Comparison of ENCODE assay signal across 8 cellular contexts in genomic region chr10:87340307-87340860, GRCh38. TPM values are rescaled to one million over a fixed set of nuclear protein-coding genes. Genes with fewer than 3 reads are reported as not detected.
A peak's percentile ranks its signal among the peaks of the same experiment; 100 is the strongest.
DNase-seq lines count a peak whose midpoint lies in the region; ATAC-seq and TF ChIP-seq lines count a peak whose summit lies in the region.
"Not testable (repeated sequence)": the region's sequence is repeated elsewhere in the genome, so short reads cannot be mapped to it uniquely, and the experiment has no call there.

No MANE protein-coding gene starts in this region.

- POLR2A ChIA-PET in CD4-positive, alpha-beta T cell (lab: Charles Lee); HEK293 (lab: Yijun Ruan, JAX); MCF 10A (lab: Yijun Ruan, JAX): not testable (repeated sequence)

- BruUV-seq in MCF 10A (replicated peaks; lab: Mats Ljungman, UMichigan), result not testable (repeated sequence)

- not testable (repeated sequence) for H3K9me3 ChIP-seq in CD4-positive, alpha-beta T cell (ENCODE audit: control insufficient read depth, low read length); HEK293 (ENCODE audit: control insufficient read depth, insufficient read depth, low read depth, low read length)

- H3K27ac Mint-ChIP-seq in CD4-positive, alpha-beta T cell, result peak overlapping the region; percentile 27
- H3K27ac Mint-ChIP-seq in MCF 10A (ENCODE audit: low read depth, unreplicated experiment) (peak overlapping the region; percentile 65), natural killer cell (peak overlapping the region; percentile 25 to 86)
- H3K27ac Mint-ChIP-seq in stimulated activated naive CD8-positive, alpha-beta T cell treated with anti-CD3 and anti-CD28 coated beads, Interleukin-15, amount 100 ng/mL, for 72 hours, result peak overlapping the region in 1 of 2 donors; percentile 30

- H3K4me1 ChIP-seq in HEK293 (ENCODE audit: control insufficient read depth, insufficient read depth, low read length), result not testable (repeated sequence)

- H3K36me3 ChIP-seq in HEK293 (ENCODE audit: control insufficient read depth in 2 of 2, insufficient read depth in 1 of 2, low read length in 2 of 2), result not testable (repeated sequence)

- peak overlapping the region; percentile 69 for H3K4me3 Mint-ChIP-seq in CD4-positive, alpha-beta T cell
- H3K4me3 Mint-ChIP-seq in activated T-cell treated with anti-CD3 and anti-CD28 coated beads, Interleukin-2, amount 50 U/mL, for 4 hours, result peak overlapping the region; percentile 63
- H3K4me3 Mint-ChIP-seq in MCF 10A (ENCODE audit: unreplicated experiment), result peak overlapping the region; percentile 69
- H3K4me3 Mint-ChIP-seq in natural killer cell, result not testable (repeated sequence)
- peak overlapping the region; percentile 3 to 29 for H3K4me3 Mint-ChIP-seq in stimulated activated naive CD8-positive, alpha-beta T cell treated with anti-CD3 and anti-CD28 coated beads, Interleukin-15, amount 100 ng/mL, for 72 hours

- not testable (repeated sequence) for H3K36me3 Mint-ChIP-seq in CD4-positive, alpha-beta T cell (ENCODE audit: low read depth); activated T-cell treated with anti-CD3 and anti-CD28 coated beads, Interleukin-2, amount 50 U/mL, for 4 hours (ENCODE audit: insufficient read depth); natural killer cell
- H3K36me3 Mint-ChIP-seq in MCF 10A (ENCODE audit: insufficient read depth, unreplicated experiment), result peaks cover 17% of the 10 kb centered on the region

- not testable (repeated sequence) for H3K27me3 ChIP-seq in CD4-positive, alpha-beta T cell (ENCODE audit: control insufficient read depth, insufficient read depth, low read length)

- not testable (repeated sequence) for H3K27me3 Mint-ChIP-seq in CD4-positive, alpha-beta T cell; activated T-cell treated with anti-CD3 and anti-CD28 coated beads, Interleukin-2, amount 50 U/mL, for 4 hours (ENCODE audit: low read depth); MCF 10A (ENCODE audit: insufficient read depth, unreplicated experiment); natural killer cell (ENCODE audit: low read depth in 2 of 2); stimulated activated naive CD8-positive, alpha-beta T cell treated with anti-CD3 and anti-CD28 coated beads, Interleukin-15, amount 100 ng/mL, for 72 hours

- TF ChIP-seq CTCF in CD4-positive, alpha-beta T cell (IDR thresholded peaks at IDR 0.05); HEK293 (tag by site-specific recombination; IDR thresholded peaks at IDR 0.05); MCF 10A (IDR thresholded peaks at IDR 0.05; ENCODE audit: unreplicated experiment); natural killer cell (IDR thresholded peaks at IDR 0.05): not testable (repeated sequence)

- H3K4me3 ChIP-seq in HEK293 (ENCODE audit: low read depth, low read length), result not testable (repeated sequence)

- not testable (repeated sequence) for DNase-seq in CD4-positive, alpha-beta T cell; activated T-cell treated with anti-CD3 and anti-CD28 coated beads, Interleukin-2, amount 50 U/mL, for 4 hours; natural killer cell; stimulated activated naive CD8-positive, alpha-beta T cell treated with anti-CD3 and anti-CD28 coated beads, Interleukin-15, amount 100 ng/mL, for 72 hours
- DNase-seq in RKO (ENCODE audit: low spot score) (peak; percentile 55), MCF 10A (ENCODE audit: unreplicated experiment) (peak; percentile 8), fibroblast of peridontal ligament (ENCODE audit: extremely low read depth) (peak; percentile 25)

- not testable (repeated sequence) for ATAC-seq in CD4-positive, alpha-beta T cell (ENCODE audit: poor library complexity); activated T-cell treated with anti-CD3 and anti-CD28 coated beads, Interleukin-2, amount 50 U/mL, for 4 hours; natural killer cell; stimulated activated naive CD8-positive, alpha-beta T cell treated with anti-CD3 and anti-CD28 coated beads, Interleukin-15, amount 100 ng/mL, for 72 hours

- CTCF ChIA-PET in CD4-positive, alpha-beta T cell (lab: Charles Lee); HEK293 (lab: Yijun Ruan, JAX): not testable (repeated sequence)
- CTCF ChIA-PET in MCF 10A (lab: Yijun Ruan, JAX), result interaction anchor here (0.9 kb wide), 1 partner anchor 401 kb away, joined by 3 read pairs; no protein-coding TSS in a partner anchor

- H3K27ac ChIP-seq in CD4-positive, alpha-beta T cell (ENCODE audit: low read depth, low read length); HEK293 (ENCODE audit: extremely low read depth, low read depth, low read length): not testable (repeated sequence)

- intact Hi-C loops in CD4-positive, alpha-beta T cell (cut with DNase I, micrococcal nuclease); MCF 10A (cut with micrococcal nuclease); natural killer cell (cut with micrococcal nuclease): not testable (repeated sequence)

- H3K9me3 Mint-ChIP-seq in CD4-positive, alpha-beta T cell; activated T-cell treated with anti-CD3 and anti-CD28 coated beads, Interleukin-2, amount 50 U/mL, for 4 hours; MCF 10A (ENCODE audit: unreplicated experiment); natural killer cell; stimulated activated naive CD8-positive, alpha-beta T cell treated with anti-CD3 and anti-CD28 coated beads, Interleukin-15, amount 100 ng/mL, for 72 hours: not testable (repeated sequence)

- peaks cover 36% of the 10 kb centered on the region for H3K4me1 Mint-ChIP-seq in CD4-positive, alpha-beta T cell (ENCODE audit: low read depth)
- H3K4me1 Mint-ChIP-seq in activated T-cell treated with anti-CD3 and anti-CD28 coated beads, Interleukin-2, amount 50 U/mL, for 4 hours (ENCODE audit: low read depth), result peaks cover 20% of the 10 kb centered on the region
- H3K4me1 Mint-ChIP-seq in MCF 10A (ENCODE audit: insufficient read depth, unreplicated experiment), result peaks cover 28% of the 10 kb centered on the region
- H3K4me1 Mint-ChIP-seq in natural killer cell, result peaks cover 18 to 31% of the 10 kb centered on the region in 2 donors
- H3K4me1 Mint-ChIP-seq in stimulated activated naive CD8-positive, alpha-beta T cell treated with anti-CD3 and anti-CD28 coated beads, Interleukin-15, amount 100 ng/mL, for 72 hours, result peaks cover 24% of the 10 kb centered on the region

TF ChIP-seq in HEK293, 187 proteins besides CTCF, POLR2A, EP300 and RAD21 (continues in another document):
- TF ChIP-seq ZNF184 (tag by site-specific recombination; IDR thresholded peaks at IDR 0.05) (peak; percentile 60; the same call in 1 of the 2 replicates), ZEB2 (tag by site-specific recombination; IDR thresholded peaks at IDR 0.05) (peak; percentile 73), ZNF629 (tag by site-specific recombination; IDR thresholded peaks at IDR 0.05) (peak; percentile 90), FEZF1 (tag by site-specific recombination; IDR thresholded peaks at IDR 0.05) (peak; percentile 36; the same call in 1 of the 2 replicates), ZNF639 (tag by site-specific recombination; IDR thresholded peaks at IDR 0.05) (peak; percentile 78), BCL6B (tag by site-specific recombination; IDR thresholded peaks at IDR 0.05) (peak; percentile 77), BCL11A (tag by site-specific recombination; IDR thresholded peaks at IDR 0.05; ENCODE audit: low read depth) (peak; percentile 54; the same call in 1 of the 2 replicates), ZNF76 (tag by site-specific recombination; IDR thresholded peaks at IDR 0.05; ENCODE audit: borderline replicate concordance, low read depth) (0 out of 2 replicates have a peak, but pooled peaks have one; percentile 29), OVOL3 (tag by site-specific recombination; IDR thresholded peaks at IDR 0.05) (0 out of 2 replicates have a peak, but pooled peaks have one; percentile 43), ZBTB17 (tag by site-specific recombination; IDR thresholded peaks at IDR 0.05) (peak; percentile 49; the same call in 1 of the 2 replicates), ZNF10 (tag by site-specific recombination; IDR thresholded peaks at IDR 0.05) (0 out of 2 replicates have a peak, but pooled peaks have one; percentile 30), ZNF366 (tag by site-specific recombination; conservative IDR thresholded peaks at IDR 0.05) (peak; percentile 43), GLI2 (tag by site-specific recombination; IDR thresholded peaks at IDR 0.05; ENCODE audit: borderline replicate concordance, low read depth) (0 out of 2 replicates have a peak, but pooled peaks have one; percentile 16)

RNA-seq across cellular contexts. Expression of gene NUTM2D, which starts 17.2 kb away (rescaled TPM):
- total RNA-seq in CD4-positive, alpha-beta T cell, result 1 to 10 TPM; 3.7 to 4.0 TPM
- 1 to 10 TPM; 1.1 to 2.1 (median 1.4) TPM for total RNA-seq in activated T-cell treated with anti-CD3 and anti-CD28 coated beads, Interleukin-2, amount 50 U/mL, for 4 hours
- total RNA-seq in MCF 10A (2022) (2.0 and 2.3 TPM in 2 replicates), natural killer cell (1 to 10 TPM; 3.1 to 5.2 (median 4.6) TPM)
